In the genomic region with DNA sequence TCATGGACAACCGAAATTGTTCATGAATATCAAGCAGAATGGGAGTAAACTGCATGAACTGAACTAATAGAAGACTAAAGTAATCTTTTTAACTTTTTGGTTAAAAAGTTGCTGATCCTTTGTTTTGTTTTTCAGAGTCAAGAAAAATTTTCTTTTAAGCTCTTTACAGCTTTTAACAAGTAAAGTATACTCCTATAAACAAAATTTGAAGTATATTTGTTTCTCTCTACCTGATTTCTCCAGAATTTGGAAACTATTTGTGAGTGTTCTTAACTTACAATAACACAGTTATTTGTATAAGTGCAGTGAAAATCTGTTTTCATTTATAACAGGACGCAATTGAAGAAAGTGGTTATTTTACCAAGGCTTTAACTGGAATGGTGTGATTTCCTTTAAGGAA, we compare ENCODE assay signal across 21 cellular contexts. TPM values are rescaled to one million over a fixed set of nuclear protein-coding genes. Genes with fewer than 3 reads are reported as not detected.
DNase-seq lines count a peak whose midpoint lies in the region; ATAC-seq, FAIRE-seq and TF ChIP-seq lines count a peak whose summit lies in the region.
"Had no signal": no experiment of that assay in that cellular context is flagged by ENCODE, and none has a peak within 500 bp of the region (broad histone marks: within the 10 kb centered on the region; RNA-seq: fewer than 3 reads in every experiment).

No MANE protein-coding gene starts in this region.

- peaks cover 32% of the 10 kb centered on the region; the same call in 1 of the 2 replicates for H3K9me3 ChIP-seq in OCI-LY7 (ENCODE audit: low read length)
- no peaks in the 10 kb centered on the region for H3K9me3 ChIP-seq in vagina
- H3K9me3 ChIP-seq in T-helper 17 cell (ENCODE audit: control insufficient read depth, low read length, poor library complexity, severe bottlenecking), result no peaks in the 10 kb centered on the region
- H3K9me3 ChIP-seq: A549, Caco-2 had no signal

- BruUV-seq in OCI-LY7 (replicated peaks; lab: Mats Ljungman, UMichigan), result no TSS peak

- H2AFZ ChIP-seq in OCI-LY7 (ENCODE audit: low read length), result no peak overlapping the region

- H4K20me1 ChIP-seq in OCI-LY7 (ENCODE audit: insufficient read depth, low read length), result no peaks in the 10 kb centered on the region
- H4K20me1 ChIP-seq: BLaER1 treated with 17β-estradiol and CSF1 and Interleukin-3, amounts not matched to agents 10 nM and 100 nM had no signal

- intact Hi-C loops in OCI-LY7 (cut with micrococcal nuclease; ENCODE audit: unreplicated experiment) (no loop called here), vagina (cut with DNase I) (no loop called here)

- CTCF ChIA-PET in OCI-LY7 (lab: Charles Lee; ENCODE audit: unreplicated experiment), result no interaction called here

- H3K27ac Mint-ChIP-seq in T-helper 17 cell, result no peak overlapping the region
- H3K27ac Mint-ChIP-seq: B cell; CD4-positive, alpha-beta T cell; CD8-positive, alpha-beta T cell had no signal

- no peaks in the 10 kb centered on the region for H3K36me3 Mint-ChIP-seq in T-helper 17 cell (ENCODE audit: low read depth)
- H3K36me3 Mint-ChIP-seq: CD8-positive, alpha-beta T cell had no signal

- H3K36me3 ChIP-seq in OCI-LY7 (ENCODE audit: insufficient read depth, low read length) (no peaks in the 10 kb centered on the region; the same call in 1 of the 2 replicates), vagina (no peaks in the 10 kb centered on the region)

- no peaks in the 10 kb centered on the region for H3K27me3 ChIP-seq in vagina
- H3K27me3 ChIP-seq: BLaER1 treated with 17β-estradiol and CSF1 and Interleukin-3, amounts not matched to agents 10 nM and 100 nM had no signal

- H3K79me2 ChIP-seq in OCI-LY7 (ENCODE audit: insufficient read depth, low read depth, low read length), result no peaks in the 10 kb centered on the region

- no peak overlapping the region for H3K4me3 Mint-ChIP-seq in T-helper 17 cell
- H3K4me3 Mint-ChIP-seq: B cell; CD4-positive, alpha-beta T cell; CD8-positive, alpha-beta T cell had no signal

- H3K4me3 ChIP-seq in OCI-LY7 (ENCODE audit: low read depth, low read length, poor library complexity, severe bottlenecking), result no peak overlapping the region
- H3K4me3 ChIP-seq in vagina, result no peak overlapping the region
- H3K4me3 ChIP-seq: A549; BLaER1 treated with 17β-estradiol and CSF1 and Interleukin-3, amounts not matched to agents 10 nM and 100 nM had no signal

- TF ChIP-seq CTCF in OCI-LY7 (conservative IDR thresholded peaks at IDR 0.05; ENCODE audit: low read length) (no peak), vagina (IDR thresholded peaks at IDR 0.05) (no peak)

- H3K27ac ChIP-seq in OCI-LY7 (ENCODE audit: low read depth, low read length, poor library complexity, severe bottlenecking) (no peak overlapping the region), vagina (no peak overlapping the region)
- H3K27ac ChIP-seq: 22Rv1; A549; BLaER1 treated with 17β-estradiol and CSF1 and Interleukin-3, amounts not matched to agents 10 nM and 100 nM; C4-2B had no signal

- POLR2A ChIA-PET in OCI-LY7 (lab: Charles Lee), result interaction anchor here (0.9 to 1.6 kb wide), 3 partner anchors 37 to 89 kb away, joined by 4 read pairs; no protein-coding TSS in a partner anchor

- no peak overlapping the region for H3K4me2 ChIP-seq in OCI-LY7 (ENCODE audit: low read length)
- H3K4me2 ChIP-seq: A549; BLaER1 treated with 17β-estradiol and CSF1 and Interleukin-3, amounts not matched to agents 10 nM and 100 nM had no signal

- H3K9me2 ChIP-seq in OCI-LY7 (ENCODE audit: insufficient read depth, low read length), result no peaks in the 10 kb centered on the region

- TF ChIP-seq POLR2A in vagina (IDR thresholded peaks at IDR 0.05), result no peak

- FAIRE-seq in islet of Langerhans (lab: Jason Lieb, UNC), result peak; percentile 24
- FAIRE-seq: A549, D721Med, G401.6, GM12891 had no signal

- no peak for ATAC-seq in T-helper 17 cell
- ATAC-seq: A549; CD8-positive, alpha-beta T cell had no signal

- DNase-seq in DMS53 (lab: John Stamatoyannopoulos, UW) (peak; percentile 14), DMS53 treated with DMSO at 0.1 percent for 48 hours (lab: John Stamatoyannopoulos, UW; ENCODE audit: unreplicated experiment) (no peak), OCI-LY7 (ENCODE audit: low spot score) (peak; percentile 54), vagina (ENCODE audit: extremely low spot score in 2 of 2) (no peak), T-helper 17 cell (no peak)
- DNase-seq: AML-193; Caco-2; Calu3; CD4-positive, alpha-beta T cell; CD8-positive, alpha-beta T cell; DMS79 treated with DMSO at 0.1 percent for 48 hours; GF-D8 had no signal

- H3K4me1 ChIP-seq in OCI-LY7 (ENCODE audit: insufficient read depth, low read length, poor library complexity, severe bottlenecking) (peaks cover 17% of the 10 kb centered on the region), vagina (peaks cover 16% of the 10 kb centered on the region)
- H3K4me1 ChIP-seq: Caco-2 had no signal

- no peaks in the 10 kb centered on the region for H3K4me1 Mint-ChIP-seq in T-helper 17 cell

- H3K27me3 Mint-ChIP-seq in T-helper 17 cell, result peaks cover 5% of the 10 kb centered on the region
- H3K27me3 Mint-ChIP-seq: B cell; CD4-positive, alpha-beta T cell had no signal

RNA-seq across cellular contexts. Expression of gene LRRK2, which starts 12.2 kb away (rescaled TPM):
- 5.9 and 10.1 TPM in 2 replicates for total RNA-seq in OCI-LY7 (2014; rRNA removed; shearing (Covaris generic))
- total RNA-seq in OCI-LY7 (2022) (22.6 and 28.4 TPM in 2 replicates), vagina (37.1 TPM), T-helper 17 cell (1 to 10 TPM; 1.1 to 2.5 TPM)

Comparison
In these comparisons a context has a peak if more than half of its experiments do, and no peak if none do; other contexts are left out.
1. DNase-seq: peak in DMS53 (single experiment) and OCI-LY7 (single experiment); none in DMS53 treated with DMSO at 0.1 percent for 48 hours (single experiment), vagina (0 of 2) and T-helper 17 cell (0 of 3).